ENCODE assay signal across 10 cellular contexts in genomic region chr9:129998491-129999122, GRCh38. TPM values are rescaled to one million over a fixed set of nuclear protein-coding genes. Genes with fewer than 3 reads are reported as not detected.
DNase-seq lines count a peak whose midpoint lies in the region; ATAC-seq, FAIRE-seq and TF ChIP-seq lines count a peak whose summit lies in the region.
"Had no signal": no experiment of that assay in that cellular context is flagged by ENCODE, and none has a peak within 500 bp of the region (broad histone marks: within the 10 kb centered on the region; RNA-seq: fewer than 3 reads in every experiment).

No MANE protein-coding gene starts in this region.

- H3K9me3 Mint-ChIP-seq in activated naive CD4-positive, alpha-beta T cell treated with anti-CD3 and anti-CD28 coated beads for 36 hours = no peaks in the 10 kb centered on the region
- H3K9me3 Mint-ChIP-seq in memory B cell = no peaks in the 10 kb centered on the region

- TF ChIP-seq CTCF in A673 (conservative IDR thresholded peaks at IDR 0.05; ENCODE audit: low read depth, low read length) = no peak
- no peak for TF ChIP-seq CTCF in ovary (IDR thresholded peaks at IDR 0.05)
- no peak for TF ChIP-seq CTCF in PC-9 (conservative IDR thresholded peaks at IDR 0.05)

- 34 to 43% (median 35%) methylated on average over 5 of the region's 5 CpGs for WGBS in ovary, 3 donors

- H3K4me1 Mint-ChIP-seq in activated naive CD4-positive, alpha-beta T cell treated with anti-CD3 and anti-CD28 coated beads for 36 hours (ENCODE audit: low read depth) = peaks cover 76% of the 10 kb centered on the region
- peaks cover 36% of the 10 kb centered on the region for H3K4me1 Mint-ChIP-seq in memory B cell

- H3K36me3 ChIP-seq in A673 (ENCODE audit: insufficient read depth, low read length, poor library complexity, severe bottlenecking) (peaks cover 7% of the 10 kb centered on the region), ovary (no peaks in the 10 kb centered on the region), PC-9 (ENCODE audit: low read depth) (no peaks in the 10 kb centered on the region)
- H3K36me3 ChIP-seq: BLaER1 had no signal

- H3K36me3 Mint-ChIP-seq in activated naive CD4-positive, alpha-beta T cell treated with anti-CD3 and anti-CD28 coated beads for 36 hours (ENCODE audit: low read depth) = peaks cover 22% of the 10 kb centered on the region
- H3K36me3 Mint-ChIP-seq in memory B cell = peaks cover 14% of the 10 kb centered on the region

- no peaks in the 10 kb centered on the region for H3K9me2 ChIP-seq in PC-9 (ENCODE audit: insufficient read depth)

- POLR2A ChIA-PET in A673 (lab: Charles Lee; ENCODE audit: low non-redundant PET) (interaction anchor here (0.6 kb wide), 1 partner anchor 155 kb away, joined by 3 read pairs; no protein-coding TSS in a partner anchor), PC-9 (lab: Charles Lee; ENCODE audit: unreplicated experiment) (no interaction called here)

- H3F3A ChIP-seq in PC-9 (ENCODE audit: insufficient read depth, low read depth) = no peaks in the 10 kb centered on the region; the same call in 1 of the 2 replicates

- no peak overlapping the region for H2AFZ ChIP-seq in PC-9

- BruUV-seq in A673 (replicated peaks; lab: Mats Ljungman, UMichigan) (no TSS peak), PC-9 (replicated peaks; lab: Mats Ljungman, UMichigan) (no TSS peak)

- CTCF ChIA-PET in A673 (lab: Charles Lee) (no interaction called here), PC-9 (lab: Charles Lee) (interaction anchor here (0.7 kb wide), 1 partner anchor 112 kb away, joined by 14 read pairs; no protein-coding TSS in a partner anchor)
- CTCF ChIA-PET in activated naive CD4-positive, alpha-beta T cell treated with anti-CD3 and anti-CD28 coated beads for 36 hours (lab: Charles Lee) = interaction anchor here (0.5 kb wide), 1 partner anchor 32 kb away, joined by 3 read pairs; no protein-coding TSS in a partner anchor

- peak; percentile 42 for FAIRE-seq in GM18507 (lab: Jason Lieb, UNC)

- H3K9me3 ChIP-seq in A673 (ENCODE audit: low read depth, low read length, poor library complexity, severe bottlenecking) (no peaks in the 10 kb centered on the region), ovary (no peaks in the 10 kb centered on the region), PC-9 (ENCODE audit: insufficient read depth, low read depth) (no peaks in the 10 kb centered on the region)
- H3K9me3 ChIP-seq: BLaER1 had no signal

- intact Hi-C loops in A673 (cut with micrococcal nuclease; ENCODE audit: unreplicated experiment) (no loop called here), ovary (cut with DNase I) (no loop called here), PC-9 (cut with micrococcal nuclease; ENCODE audit: unreplicated experiment) (loop anchor here (5.0 kb wide), 2 partner anchors 44 to 111 kb away; partner anchors contain the start of gene FNBP1)
- intact Hi-C loops in activated naive CD4-positive, alpha-beta T cell treated with anti-CD3 and anti-CD28 coated beads for 36 hours (cut with micrococcal nuclease) = loop anchor here (1.0 kb wide), 1 partner anchor 8 kb away; no protein-coding TSS in a partner anchor

- H3K4me2 ChIP-seq in PC-9 = no peak overlapping the region
- H3K4me2 ChIP-seq: BLaER1 had no signal

- 0 out of 2 replicates have a peak, but pooled peaks cover 4% of the 10 kb centered on the region for H3K79me2 ChIP-seq in PC-9 (ENCODE audit: low read depth)

- no peaks in the 10 kb centered on the region for H3K27me3 Mint-ChIP-seq in activated naive CD4-positive, alpha-beta T cell treated with anti-CD3 and anti-CD28 coated beads for 36 hours (ENCODE audit: low read depth)
- H3K27me3 Mint-ChIP-seq in memory B cell = no peaks in the 10 kb centered on the region

- no peaks in the 10 kb centered on the region for H4K20me1 ChIP-seq in PC-9 (ENCODE audit: insufficient read depth)
- H4K20me1 ChIP-seq: BLaER1 had no signal

- H3K4me3 Mint-ChIP-seq in activated naive CD4-positive, alpha-beta T cell treated with anti-CD3 and anti-CD28 coated beads for 36 hours = peak overlapping the region; percentile 42
- H3K4me3 Mint-ChIP-seq in memory B cell = peak overlapping the region; percentile 51

- no peak for TF ChIP-seq POLR2A in ovary (IDR thresholded peaks at IDR 0.05)

- H3K4me3 ChIP-seq in A673 (ENCODE audit: low read depth, low read length, poor library complexity, severe bottlenecking) = no peak overlapping the region
- H3K4me3 ChIP-seq in ovary = no peak overlapping the region
- H3K4me3 ChIP-seq in PC-9 = no peak overlapping the region
- H3K4me3 ChIP-seq: BLaER1 had no signal

- DNase-seq in A673 (ENCODE audit: low spot score) (no peak), GM18507 (ENCODE audit: extremely low spot score, insufficient read length, low read depth) (no peak), memory B cell (ENCODE audit: low spot score in 2 of 2) (no peak), cerebellum (ENCODE audit: low spot score) (no peak), ovary (no peak), PC-9 (no peak)
- peak; percentile 47 for DNase-seq in activated naive CD4-positive, alpha-beta T cell treated with anti-CD3 and anti-CD28 coated beads for 36 hours
- DNase-seq in NK-92 treated with Interleukin-12 subunit alpha and Interleukin-12 subunit beta, amount 100 ng/mL, for 24 hours (lab: John Stamatoyannopoulos, UW) = no peak
- DNase-seq: HCEC 1CT had no signal

- H3K27ac Mint-ChIP-seq in activated naive CD4-positive, alpha-beta T cell treated with anti-CD3 and anti-CD28 coated beads for 36 hours = peak overlapping the region; percentile 76
- H3K27ac Mint-ChIP-seq in memory B cell = peak overlapping the region; percentile 100

- H3K27ac ChIP-seq in A673 (ENCODE audit: low read depth, low read length, poor library complexity, severe bottlenecking) = peak overlapping the region; percentile 26
- H3K27ac ChIP-seq in ovary = no peak overlapping the region
- no peak overlapping the region for H3K27ac ChIP-seq in PC-9
- H3K27ac ChIP-seq: BLaER1 had no signal

- peaks cover 46% of the 10 kb centered on the region for H3K4me1 ChIP-seq in A673 (ENCODE audit: insufficient read depth, low read length, poor library complexity, severe bottlenecking)
- H3K4me1 ChIP-seq in ovary (ENCODE audit: insufficient read depth) = peaks cover 5% of the 10 kb centered on the region
- peaks cover 17% of the 10 kb centered on the region for H3K4me1 ChIP-seq in PC-9 (replicated peaks; ENCODE audit: insufficient read depth)
- H3K4me1 ChIP-seq: BLaER1 had no signal

- no peaks in the 10 kb centered on the region for H3K27me3 ChIP-seq in A673 (replicated peaks; ENCODE audit: insufficient read depth, low read depth, low read length, poor library complexity)
- no peaks in the 10 kb centered on the region for H3K27me3 ChIP-seq in ovary
- no peaks in the 10 kb centered on the region for H3K27me3 ChIP-seq in PC-9 (ENCODE audit: insufficient read depth, low read depth)
- H3K27me3 ChIP-seq: BLaER1 had no signal

- TF ChIP-seq EP300 in ovary (IDR thresholded peaks at IDR 0.05) = no peak

- ATAC-seq in memory B cell (ENCODE audit: low read depth) = no peak

RNA-seq across cellular contexts. Expression of gene FNBP1, which starts 44.4 kb away (rescaled TPM):
- total RNA-seq in A673 (2021) (200 and 215 TPM in 2 replicates), cerebellum (73.8 TPM), ovary (10 to 100 TPM; 22.4 to 57.8 (median 49.0) TPM), PC-9 (2021) (68.2 and 80.7 TPM in 2 replicates)
- total RNA-seq in activated naive CD4-positive, alpha-beta T cell treated with anti-CD3 and anti-CD28 coated beads for 36 hours = 100 to 1,000 TPM; 126 to 128 TPM
- polyA plus RNA-seq in ovary = 10 to 100 TPM; 18.0 to 61.5 TPM

RNA-seq across cellular contexts. Expression of gene GPR107, which starts 55.1 kb away (rescaled TPM):
- total RNA-seq in A673 (2021) = 47.1 and 50.9 TPM in 2 replicates
- 10 to 100 TPM; 19.0 to 20.0 TPM for total RNA-seq in activated naive CD4-positive, alpha-beta T cell treated with anti-CD3 and anti-CD28 coated beads for 36 hours
- 35.6 TPM for total RNA-seq in cerebellum
- total RNA-seq in ovary = 10 to 100 TPM; 11.6 to 34.4 (median 28.3) TPM
- 10 to 100 TPM; 16.3 to 44.0 TPM for polyA plus RNA-seq in ovary
- total RNA-seq in PC-9 (2021) = 66.4 and 77.4 TPM in 2 replicates

Comparison
In these comparisons a context has a peak if more than half of its experiments do, and no peak if none do; other contexts are left out.
1. intact Hi-C loops: an anchor here in activated naive CD4-positive, alpha-beta T cell treated with anti-CD3 and anti-CD28 coated beads for 36 hours (1.0 kb wide) and PC-9 (5.0 kb wide); none called in A673 and ovary.